In genomic region chr2:27247893-27248292, GRCh38 we compare ENCODE assay signal across 3 cellular contexts.
TF ChIP-seq lines count a peak whose summit lies in the region.

No MANE protein-coding gene starts in this region.

TF ChIP-seq in A549, 52 proteins besides CTCF, POLR2A, EP300 and RAD21:
- TF ChIP-seq HOXA7 (CRISPR knock-in tag; IDR thresholded peaks at IDR 0.05) = 0 out of 2 replicates have a peak, but pooled peaks have one; percentile 56
- TF ChIP-seq TP53 (CRISPR knock-in tag; IDR thresholded peaks at IDR 0.05) = no peak
- no peak for TF ChIP-seq MAZ (IDR thresholded peaks at IDR 0.05; ENCODE audit: borderline replicate concordance, low read depth, low read length)

TF ChIP-seq in HCT116, 20 proteins besides CTCF, POLR2A, EP300 and RAD21:
- TF ChIP-seq TCF7L2 (IDR thresholded peaks at IDR 0.05; ENCODE audit: borderline replicate concordance, extremely low read depth, insufficient read depth, insufficient read length) = no peak
TF ChIP-seq in HCT116: peak in this region for 0.

TF ChIP-seq in H1, 55 proteins besides CTCF, POLR2A, EP300 and RAD21:
- TF ChIP-seq SIRT6 (IDR thresholded peaks at IDR 0.05; ENCODE audit: low read length) (no peak), MAFK (IDR thresholded peaks at IDR 0.05; ENCODE audit: low read depth, low read length) (no peak), POLR2AphosphoS5 (IDR thresholded peaks at IDR 0.05; ENCODE audit: low read depth, low read length) (peak; percentile 49; the same call in 1 of the 2 replicates), YY1 (IDR thresholded peaks at IDR 0.05; ENCODE audit: low read depth, low read length) (no peak), SP4 (IDR thresholded peaks at IDR 0.05; ENCODE audit: low read length) (no peak), KDM4A (IDR thresholded peaks at IDR 0.05; ENCODE audit: low read depth, low read length, severe bottlenecking) (no peak), HDAC2 (IDR thresholded peaks at IDR 0.05; ENCODE audit: borderline replicate concordance in 1 of 2, low read depth in 2 of 2, low read length in 2 of 2) (no peak)
TF ChIP-seq in H1: peak in this region for 1.
